In the genomic region with DNA sequence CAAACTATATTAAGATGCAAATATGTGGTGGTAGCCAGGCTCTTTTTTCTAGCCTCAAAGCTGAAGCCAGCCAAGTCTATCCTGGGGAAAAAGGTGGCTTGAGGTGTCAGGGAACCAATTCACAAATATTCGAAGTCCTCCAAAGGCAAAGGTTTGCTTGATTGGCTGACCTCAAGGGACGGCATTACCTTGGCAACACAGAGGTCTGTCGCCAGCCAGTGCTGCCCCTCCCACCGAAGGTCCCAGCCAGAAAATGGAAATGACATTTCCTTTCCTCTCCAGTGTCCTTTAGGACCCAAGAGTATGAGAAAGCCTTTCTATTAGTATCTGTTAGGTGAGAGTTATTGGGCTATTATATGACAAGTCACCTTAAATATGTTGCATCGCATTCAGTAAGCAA, we compare ENCODE assay signal across 25 cellular contexts.
DNase-seq lines count a peak whose midpoint lies in the region; ATAC-seq and TF ChIP-seq lines count a peak whose summit lies in the region.
"Had no signal": no experiment of that assay in that cellular context is flagged by ENCODE, and none has a peak within 500 bp of the region (broad histone marks: within the 10 kb centered on the region; RNA-seq: fewer than 3 reads in every experiment).

No MANE protein-coding gene starts in this region.

- no peak for DNase-seq in CD4-positive, alpha-beta T cell
- no peak for DNase-seq in CD8-positive, alpha-beta memory T cell
- DNase-seq in adipocyte (ENCODE audit: low read depth) (no peak), cerebellum (ENCODE audit: low spot score) (no peak), hepatic stellate cell (ENCODE audit: low spot score) (no peak)
- no peak for DNase-seq in naive thymus-derived CD4-positive, alpha-beta T cell
- DNase-seq in activated CD8-positive, alpha-beta memory T cell treated with anti-CD3 and anti-CD28 coated beads, Interleukin-2, amount 10 ng/mL, durations not matched to agents 7 days and 5 days: no peak
- DNase-seq: activated CD4-positive, alpha-beta T cell treated with anti-CD3 and anti-CD28 coated beads for 48 hours; activated T-cell treated with anti-CD3 and anti-CD28 coated beads, Interleukin-2, amount 50 U/mL, for 48 hours; cerebellar nuclear complex; kidney glomerular epithelial cell; NCI-H1048; NCI-H1694 treated with DMSO at 0.1 percent for 48 hours; NCI-H526 treated with DMSO at 0.1 percent for 48 hours; PC-9; stimulated activated CD4-positive, alpha-beta T cell treated with anti-CD3 and anti-CD28 coated beads, Interleukin-15, amount 100 ng/mL, for 24 hours; stimulated activated naive B cell treated with anti-CD40 and anti-IgM and Interleukin-4, amounts not matched to agents 10 μg/mL and 1 μg/mL and 100 μg/mL, for 72 hours had no signal

- peaks cover 24% of the 10 kb centered on the region for H3K4me1 Mint-ChIP-seq in CD4-positive, alpha-beta T cell (ENCODE audit: low read depth)
- peaks cover 14 to 21% (median 16%) of the 10 kb centered on the region in 3 donors for H3K4me1 Mint-ChIP-seq in CD8-positive, alpha-beta memory T cell
- H3K4me1 Mint-ChIP-seq in naive thymus-derived CD4-positive, alpha-beta T cell: peaks cover 5 to 32% (median 25%) of the 10 kb centered on the region in 7 donors
- H3K4me1 Mint-ChIP-seq in activated CD8-positive, alpha-beta memory T cell treated with anti-CD3 and anti-CD28 coated beads, Interleukin-2, amount 10 ng/mL, durations not matched to agents 7 days and 5 days: peaks cover 5% of the 10 kb centered on the region
- H3K4me1 Mint-ChIP-seq: CD14-positive monocyte; IgD-negative memory B cell; stimulated activated naive B cell treated with anti-CD40 and anti-IgM and Interleukin-4, amounts not matched to agents 10 μg/mL and 1 μg/mL and 100 μg/mL, for 72 hours had no signal

- CTCF ChIA-PET in CD4-positive, alpha-beta T cell (lab: Charles Lee): no interaction called here
- CTCF ChIA-PET in CD8-positive, alpha-beta memory T cell (lab: Charles Lee): interaction anchor here (1.7 to 2.2 kb wide), 2 partner anchors 12 to 460 kb away, joined by 5 to 8 read pairs; no protein-coding TSS in a partner anchor
- CTCF ChIA-PET in naive thymus-derived CD4-positive, alpha-beta T cell (lab: Charles Lee): interaction anchor here (1.0 to 1.7 kb wide), 7 partner anchors 9 to 460 kb away, joined by 3 to 10 read pairs (median 4); no protein-coding TSS in a partner anchor
- CTCF ChIA-PET in activated CD8-positive, alpha-beta memory T cell treated with anti-CD3 and anti-CD28 coated beads, Interleukin-2, amount 10 ng/mL, durations not matched to agents 7 days and 5 days (lab: Charles Lee): interaction anchor here (0.6 to 3.6 kb wide), 8 partner anchors 8 to 464 kb away, joined by 3 to 15 read pairs (median 3); no protein-coding TSS in a partner anchor

- H3K27ac Mint-ChIP-seq in CD4-positive, alpha-beta T cell: peak overlapping the region; percentile 86
- peak overlapping the region in 6 of 8 donors; percentile 53 to 91 (median 74) for H3K27ac Mint-ChIP-seq in CD8-positive, alpha-beta memory T cell
- peak overlapping the region in 8 of 9 donors; percentile 86 to 95 (median 93) for H3K27ac Mint-ChIP-seq in naive thymus-derived CD4-positive, alpha-beta T cell
- no peak overlapping the region for H3K27ac Mint-ChIP-seq in activated CD8-positive, alpha-beta memory T cell treated with anti-CD3 and anti-CD28 coated beads, Interleukin-2, amount 10 ng/mL, durations not matched to agents 7 days and 5 days
- H3K27ac Mint-ChIP-seq: stimulated activated naive B cell treated with anti-CD40 and anti-IgM and Interleukin-4, amounts not matched to agents 10 μg/mL and 1 μg/mL and 100 μg/mL, for 72 hours had no signal

- POLR2A ChIA-PET in CD4-positive, alpha-beta T cell (lab: Charles Lee): interaction anchor here (1.7 kb wide), 1 partner anchor 9 kb away, joined by 6 read pairs; no protein-coding TSS in a partner anchor
- POLR2A ChIA-PET in CD8-positive, alpha-beta memory T cell (lab: Charles Lee): no interaction called here
- POLR2A ChIA-PET in naive thymus-derived CD4-positive, alpha-beta T cell (lab: Charles Lee): interaction anchor here (0.6 kb wide), 1 partner anchor 493 kb away, joined by 3 read pairs; no protein-coding TSS in a partner anchor

- H3K36me3 ChIP-seq in CD8-positive, alpha-beta memory T cell (ENCODE audit: insufficient read depth, low read length): no peaks in the 10 kb centered on the region
- H3K36me3 ChIP-seq in adipocyte (ENCODE audit: control insufficient read depth, insufficient read depth, low read length, severe bottlenecking): peaks cover 7% of the 10 kb centered on the region
- H3K36me3 ChIP-seq in naive thymus-derived CD4-positive, alpha-beta T cell (ENCODE audit: control insufficient read depth in 2 of 3, insufficient read depth in 3 of 3, low read length in 3 of 3): peaks cover 0 to 19% (median 12%) of the 10 kb centered on the region in 3 experiments
- H3K36me3 ChIP-seq: prostate gland had no signal

- no peak for ATAC-seq in CD4-positive, alpha-beta T cell (ENCODE audit: poor library complexity)
- ATAC-seq in naive thymus-derived CD4-positive, alpha-beta T cell: no peak
- no peak for ATAC-seq in activated CD8-positive, alpha-beta memory T cell treated with anti-CD3 and anti-CD28 coated beads, Interleukin-2, amount 10 ng/mL, durations not matched to agents 7 days and 5 days
- no peak for ATAC-seq in HG03025 (IDR thresholded peaks at IDR 0.05; ENCODE audit: low FRiP score, unreplicated experiment)
- ATAC-seq: Right ventricle myocardium inferior; stimulated activated naive B cell treated with anti-CD40 and anti-IgM and Interleukin-4, amounts not matched to agents 10 μg/mL and 1 μg/mL and 100 μg/mL, for 72 hours had no signal

- peak overlapping the region; percentile 9 for H3K9ac ChIP-seq in adipocyte (ENCODE audit: low read length)

- TF ChIP-seq CTCF in CD4-positive, alpha-beta T cell (IDR thresholded peaks at IDR 0.05): no peak

- peaks cover 62% of the 10 kb centered on the region for H3K36me3 Mint-ChIP-seq in CD4-positive, alpha-beta T cell (ENCODE audit: low read depth)
- peaks cover 0 to 60% (median 17%) of the 10 kb centered on the region in 3 donors for H3K36me3 Mint-ChIP-seq in CD8-positive, alpha-beta memory T cell
- peaks cover 4 to 32% (median 13%) of the 10 kb centered on the region in 5 donors for H3K36me3 Mint-ChIP-seq in naive thymus-derived CD4-positive, alpha-beta T cell
- H3K36me3 Mint-ChIP-seq in activated CD8-positive, alpha-beta memory T cell treated with anti-CD3 and anti-CD28 coated beads, Interleukin-2, amount 10 ng/mL, durations not matched to agents 7 days and 5 days: peaks cover 14% of the 10 kb centered on the region

- H3K4me3 ChIP-seq in CD8-positive, alpha-beta memory T cell (ENCODE audit: low read length): no peak overlapping the region
- no peak overlapping the region for H3K4me3 ChIP-seq in adipocyte (ENCODE audit: low read length)
- no peak overlapping the region for H3K4me3 ChIP-seq in naive thymus-derived CD4-positive, alpha-beta T cell (ENCODE audit: low read length)
- H3K4me3 ChIP-seq: PC-9, prostate gland, suprapubic skin had no signal

- no peaks in the 10 kb centered on the region for H3K27me3 ChIP-seq in CD4-positive, alpha-beta T cell (ENCODE audit: control insufficient read depth, insufficient read depth, low read length)
- no peaks in the 10 kb centered on the region for H3K27me3 ChIP-seq in CD8-positive, alpha-beta memory T cell (ENCODE audit: insufficient read depth, low read length, poor library complexity, severe bottlenecking)
- no peaks in the 10 kb centered on the region for H3K27me3 ChIP-seq in adipocyte (replicated peaks; ENCODE audit: control insufficient read depth, insufficient read depth, low read length)
- H3K27me3 ChIP-seq in naive thymus-derived CD4-positive, alpha-beta T cell (ENCODE audit: control insufficient read depth in 2 of 2, insufficient read depth in 2 of 2, low read length in 2 of 2): no peaks in the 10 kb centered on the region
- H3K27me3 ChIP-seq: neutrophil, suprapubic skin had no signal

- H3K9me3 ChIP-seq in CD4-positive, alpha-beta T cell (ENCODE audit: control insufficient read depth, low read length): no peaks in the 10 kb centered on the region
- H3K9me3 ChIP-seq in CD8-positive, alpha-beta memory T cell (ENCODE audit: low read length): no peaks in the 10 kb centered on the region
- no peaks in the 10 kb centered on the region for H3K9me3 ChIP-seq in adipocyte (ENCODE audit: control insufficient read depth, low read length)
- no peaks in the 10 kb centered on the region for H3K9me3 ChIP-seq in naive thymus-derived CD4-positive, alpha-beta T cell (ENCODE audit: control insufficient read depth in 2 of 3, low read length in 3 of 3)
- H3K9me3 ChIP-seq: neutrophil, prostate gland, suprapubic skin had no signal

- H3K27ac ChIP-seq in CD4-positive, alpha-beta T cell (ENCODE audit: low read depth, low read length): no peak overlapping the region
- no peak overlapping the region for H3K27ac ChIP-seq in CD8-positive, alpha-beta memory T cell (ENCODE audit: low read depth, low read length)
- peak overlapping the region; percentile 77 for H3K27ac ChIP-seq in naive thymus-derived CD4-positive, alpha-beta T cell (ENCODE audit: low read depth, low read length)
- H3K27ac ChIP-seq: neutrophil, PC-9, prostate gland, suprapubic skin had no signal

- H3K4me1 ChIP-seq in CD8-positive, alpha-beta memory T cell (ENCODE audit: insufficient read depth, low read length): peaks cover 26% of the 10 kb centered on the region
- H3K4me1 ChIP-seq in adipocyte (ENCODE audit: control insufficient read depth, insufficient read depth, low read length): peaks cover 16% of the 10 kb centered on the region
- peaks cover 0 to 26% of the 10 kb centered on the region in 2 donors for H3K4me1 ChIP-seq in naive thymus-derived CD4-positive, alpha-beta T cell (ENCODE audit: control insufficient read depth in 2 of 2, insufficient read depth in 2 of 2, low read length in 2 of 2)
- H3K4me1 ChIP-seq: prostate gland, suprapubic skin had no signal

- H3K4me3 Mint-ChIP-seq in CD4-positive, alpha-beta T cell: no peak overlapping the region
- no peak overlapping the region for H3K4me3 Mint-ChIP-seq in CD8-positive, alpha-beta memory T cell
- peak overlapping the region in 3 of 10 donors; percentile 54 to 62 (median 60) for H3K4me3 Mint-ChIP-seq in naive thymus-derived CD4-positive, alpha-beta T cell
- H3K4me3 Mint-ChIP-seq in activated CD8-positive, alpha-beta memory T cell treated with anti-CD3 and anti-CD28 coated beads, Interleukin-2, amount 10 ng/mL, durations not matched to agents 7 days and 5 days: no peak overlapping the region
- H3K4me3 Mint-ChIP-seq: CD14-positive monocyte; IgD-negative memory B cell; stimulated activated naive B cell treated with anti-CD40 and anti-IgM and Interleukin-4, amounts not matched to agents 10 μg/mL and 1 μg/mL and 100 μg/mL, for 72 hours had no signal

- intact Hi-C loops in CD4-positive, alpha-beta T cell (cut with DNase I, micrococcal nuclease): loop anchor here (2.0 kb wide), 2 partner anchors 462 to 966 kb away; no protein-coding TSS in a partner anchor
- intact Hi-C loops in naive thymus-derived CD4-positive, alpha-beta T cell (cut with micrococcal nuclease): loop anchor here (1.0 to 10.0 kb wide), 4 partner anchors 110 to 964 kb away; partner anchors contain the start of genes LARS2 (in 1 of the 2) and TMEM158 (in 1 of the 2)

- H3K27me3 Mint-ChIP-seq in CD4-positive, alpha-beta T cell: no peaks in the 10 kb centered on the region
- no peaks in the 10 kb centered on the region for H3K27me3 Mint-ChIP-seq in CD8-positive, alpha-beta memory T cell
- H3K27me3 Mint-ChIP-seq in naive thymus-derived CD4-positive, alpha-beta T cell: no peaks in the 10 kb centered on the region
- no peaks in the 10 kb centered on the region for H3K27me3 Mint-ChIP-seq in activated CD8-positive, alpha-beta memory T cell treated with anti-CD3 and anti-CD28 coated beads, Interleukin-2, amount 10 ng/mL, durations not matched to agents 7 days and 5 days
- H3K27me3 Mint-ChIP-seq: IgD-negative memory B cell; stimulated activated naive B cell treated with anti-CD40 and anti-IgM and Interleukin-4, amounts not matched to agents 10 μg/mL and 1 μg/mL and 100 μg/mL, for 72 hours had no signal

- no peaks in the 10 kb centered on the region for H3K9me3 Mint-ChIP-seq in CD4-positive, alpha-beta T cell
- no peaks in the 10 kb centered on the region for H3K9me3 Mint-ChIP-seq in CD8-positive, alpha-beta memory T cell
- peaks cover 0 to 2% (median 0%) of the 10 kb centered on the region in 11 donors for H3K9me3 Mint-ChIP-seq in naive thymus-derived CD4-positive, alpha-beta T cell
- H3K9me3 Mint-ChIP-seq in activated CD8-positive, alpha-beta memory T cell treated with anti-CD3 and anti-CD28 coated beads, Interleukin-2, amount 10 ng/mL, durations not matched to agents 7 days and 5 days (ENCODE audit: low read depth): no peaks in the 10 kb centered on the region
- H3K9me3 Mint-ChIP-seq: activated naive CD4-positive, alpha-beta T cell treated with anti-CD3 and anti-CD28 coated beads, Interleukin-2, amount 50 U/mL, for 72 hours; CD14-positive monocyte; IgD-negative memory B cell; stimulated activated naive B cell treated with anti-CD40 and anti-IgM and Interleukin-4, amounts not matched to agents 10 μg/mL and 1 μg/mL and 100 μg/mL, for 72 hours had no signal
